1 cellular context compared by ENCODE assay signal in the genomic region with DNA sequence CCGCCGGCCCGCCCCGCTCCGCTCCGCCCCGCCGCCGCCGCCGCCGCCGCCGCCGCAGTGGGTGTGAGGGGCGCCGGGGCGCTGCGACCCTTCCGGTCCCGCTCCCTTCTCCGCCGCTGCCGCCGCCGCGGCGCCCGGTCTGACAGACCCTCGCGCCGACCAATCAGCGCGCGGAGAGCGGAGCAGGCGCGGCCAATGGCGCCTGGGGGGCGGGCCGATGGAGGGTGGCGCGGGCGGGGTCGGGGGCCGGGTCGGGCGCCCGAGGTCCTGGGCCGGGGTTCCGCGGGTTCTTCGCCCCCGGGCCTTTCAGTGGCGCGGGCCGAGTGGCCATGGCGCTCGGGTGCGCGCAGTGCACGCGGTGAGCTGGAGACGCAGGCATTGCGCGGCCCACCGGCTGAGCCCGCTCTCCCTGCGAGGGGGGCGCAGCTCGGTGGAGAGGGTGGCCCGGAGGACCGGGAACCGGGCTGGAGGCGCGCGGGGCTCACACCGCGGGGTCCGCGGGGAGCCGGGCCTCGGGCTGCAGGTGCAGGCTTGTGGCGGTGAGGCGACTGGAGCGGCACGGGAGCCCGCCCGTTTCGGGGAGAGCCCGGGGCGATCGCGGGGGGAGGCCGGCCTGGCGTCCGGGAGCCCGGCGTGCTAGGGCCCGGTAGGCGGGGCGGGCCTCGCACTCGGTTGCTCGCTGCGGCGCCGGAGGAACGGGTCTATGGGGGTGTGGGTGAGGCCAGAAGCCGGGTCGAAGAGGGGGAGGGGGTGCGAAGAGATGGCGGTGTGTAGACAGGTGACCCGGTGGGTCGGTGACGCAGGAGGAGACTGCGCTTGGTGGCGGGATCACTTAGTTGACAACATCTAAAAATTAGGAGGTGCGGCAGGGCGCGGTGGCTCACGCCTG.
TF ChIP-seq lines count a peak whose summit lies in the region.

A gene (minus strand): TSS at position 141 of the 889 bp plus-strand sequence. CDS start 11,522 bp downstream, outside the sequence.

TF ChIP-seq in HepG2, 621 proteins besides CTCF, POLR2A, EP300 and RAD21 (continued from another document and continues in another):
- TF ChIP-seq MAZ (IDR thresholded peaks at IDR 0.05; ENCODE audit: borderline replicate concordance, low read depth, low read length), result 0 out of 2 replicates have a peak, but pooled peaks have one; percentile 15
- peak; percentile 52; the same call in 1 of the 2 replicates for TF ChIP-seq MAZ (CRISPR knock-in tag; IDR thresholded peaks at IDR 0.05; ENCODE audit: low read depth)
- TF ChIP-seq, protein P1, sequence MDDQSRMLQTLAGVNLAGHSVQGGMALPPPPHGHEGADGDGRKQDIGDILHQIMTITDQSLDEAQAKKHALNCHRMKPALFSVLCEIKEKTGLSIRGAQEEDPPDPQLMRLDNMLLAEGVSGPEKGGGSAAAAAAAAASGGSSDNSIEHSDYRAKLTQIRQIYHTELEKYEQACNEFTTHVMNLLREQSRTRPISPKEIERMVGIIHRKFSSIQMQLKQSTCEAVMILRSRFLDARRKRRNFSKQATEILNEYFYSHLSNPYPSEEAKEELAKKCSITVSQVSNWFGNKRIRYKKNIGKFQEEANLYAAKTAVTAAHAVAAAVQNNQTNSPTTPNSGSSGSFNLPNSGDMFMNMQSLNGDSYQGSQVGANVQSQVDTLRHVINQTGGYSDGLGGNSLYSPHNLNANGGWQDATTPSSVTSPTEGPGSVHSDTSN (CRISPR knock-in tag; IDR thresholded peaks at IDR 0.05; ENCODE audit: borderline replicate concordance), result no peak
- TF ChIP-seq ATRX (CRISPR knock-in tag; IDR thresholded peaks at IDR 0.05; ENCODE audit: borderline replicate concordance), result no peak
- TF ChIP-seq NONO (IDR thresholded peaks at IDR 0.05), result no peak
- TF ChIP-seq NONO (CRISPR knock-in tag; conservative IDR thresholded peaks at IDR 0.05), result peak; percentile 74
- no peak for TF ChIP-seq ZNF431 (CRISPR knock-in tag; IDR thresholded peaks at IDR 0.05; ENCODE audit: borderline replicate concordance, low read depth)
- TF ChIP-seq TAF1 (CRISPR knock-in tag; IDR thresholded peaks at IDR 0.05), result peak; percentile 63; the same call in 1 of the 2 replicates
- 0 out of 2 replicates have a peak, but pooled peaks have one; percentile 42 for TF ChIP-seq ZNF567 (CRISPR knock-in tag; IDR thresholded peaks at IDR 0.05; ENCODE audit: borderline replicate concordance)
- TF ChIP-seq ZBTB8A (CRISPR knock-in tag; IDR thresholded peaks at IDR 0.05; ENCODE audit: borderline replicate concordance, low read depth), result no peak
- 0 out of 2 replicates have a peak, but pooled peaks have one; percentile 6 for TF ChIP-seq NCOR1 (IDR thresholded peaks at IDR 0.05; ENCODE audit: borderline replicate concordance, low read length)
- peak; percentile 10; the same call in 1 of the 2 replicates for TF ChIP-seq ZMYM3 (CRISPR knock-in tag; IDR thresholded peaks at IDR 0.05)
- TF ChIP-seq WIZ (CRISPR knock-in tag; IDR thresholded peaks at IDR 0.05), result no peak
- TF ChIP-seq ZNF44 (CRISPR knock-in tag; IDR thresholded peaks at IDR 0.05), result no peak
- TF ChIP-seq ZNF460 (CRISPR knock-in tag; IDR thresholded peaks at IDR 0.05; ENCODE audit: borderline replicate concordance), result no peak
- TF ChIP-seq SAP130 (CRISPR knock-in tag; IDR thresholded peaks at IDR 0.05; ENCODE audit: low read depth), result peak; percentile 78; the same call in 1 of the 2 replicates
- TF ChIP-seq, protein P2, sequence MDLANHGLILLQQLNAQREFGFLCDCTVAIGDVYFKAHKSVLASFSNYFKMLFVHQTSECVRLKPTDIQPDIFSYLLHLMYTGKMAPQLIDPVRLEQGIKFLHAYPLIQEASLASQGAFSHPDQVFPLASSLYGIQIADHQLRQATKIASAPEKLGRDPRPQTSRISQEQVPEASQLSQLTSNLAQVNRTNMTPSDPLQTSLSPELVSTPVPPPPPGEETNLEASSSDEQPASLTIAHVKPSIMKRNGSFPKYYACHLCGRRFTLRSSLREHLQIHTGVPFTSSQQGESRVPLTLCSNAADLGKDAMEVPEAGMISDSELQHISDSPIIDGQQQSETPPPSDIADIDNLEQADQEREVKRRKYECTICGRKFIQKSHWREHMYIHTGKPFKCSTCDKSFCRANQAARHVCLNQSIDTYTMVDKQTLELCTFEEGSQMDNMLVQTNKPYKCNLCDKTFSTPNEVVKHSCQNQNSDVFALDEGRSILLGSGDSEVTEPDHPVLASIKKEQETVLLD (CRISPR knock-in tag; IDR thresholded peaks at IDR 0.05; ENCODE audit: low read depth), result peak; percentile 15; the same call in 1 of the 2 replicates
- TF ChIP-seq RFXAP (CRISPR knock-in tag; IDR thresholded peaks at IDR 0.05; ENCODE audit: borderline replicate concordance), result no peak
- TF ChIP-seq, protein P3, sequence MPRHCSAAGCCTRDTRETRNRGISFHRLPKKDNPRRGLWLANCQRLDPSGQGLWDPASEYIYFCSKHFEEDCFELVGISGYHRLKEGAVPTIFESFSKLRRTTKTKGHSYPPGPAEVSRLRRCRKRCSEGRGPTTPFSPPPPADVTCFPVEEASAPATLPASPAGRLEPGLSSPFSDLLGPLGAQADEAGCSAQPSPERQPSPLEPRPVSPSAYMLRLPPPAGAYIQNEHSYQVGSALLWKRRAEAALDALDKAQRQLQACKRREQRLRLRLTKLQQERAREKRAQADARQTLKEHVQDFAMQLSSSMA (CRISPR knock-in tag; IDR thresholded peaks at IDR 0.05), result no peak
- TF ChIP-seq NFKBIZ (CRISPR knock-in tag; IDR thresholded peaks at IDR 0.05), result no peak
- peak; percentile 78 for TF ChIP-seq POLR2G (IDR thresholded peaks at IDR 0.05; ENCODE audit: low read depth, low read length)
- TF ChIP-seq ESRRA (CRISPR knock-in tag; IDR thresholded peaks at IDR 0.05; ENCODE audit: low read depth), result peak; percentile 56; the same call in 1 of the 2 replicates
- TF ChIP-seq ZNF317 (CRISPR knock-in tag; IDR thresholded peaks at IDR 0.05), result no peak
- TF ChIP-seq ZBTB7B (CRISPR knock-in tag; IDR thresholded peaks at IDR 0.05), result 0 out of 2 replicates have a peak, but pooled peaks have one; percentile 6
- TF ChIP-seq, protein P4, sequence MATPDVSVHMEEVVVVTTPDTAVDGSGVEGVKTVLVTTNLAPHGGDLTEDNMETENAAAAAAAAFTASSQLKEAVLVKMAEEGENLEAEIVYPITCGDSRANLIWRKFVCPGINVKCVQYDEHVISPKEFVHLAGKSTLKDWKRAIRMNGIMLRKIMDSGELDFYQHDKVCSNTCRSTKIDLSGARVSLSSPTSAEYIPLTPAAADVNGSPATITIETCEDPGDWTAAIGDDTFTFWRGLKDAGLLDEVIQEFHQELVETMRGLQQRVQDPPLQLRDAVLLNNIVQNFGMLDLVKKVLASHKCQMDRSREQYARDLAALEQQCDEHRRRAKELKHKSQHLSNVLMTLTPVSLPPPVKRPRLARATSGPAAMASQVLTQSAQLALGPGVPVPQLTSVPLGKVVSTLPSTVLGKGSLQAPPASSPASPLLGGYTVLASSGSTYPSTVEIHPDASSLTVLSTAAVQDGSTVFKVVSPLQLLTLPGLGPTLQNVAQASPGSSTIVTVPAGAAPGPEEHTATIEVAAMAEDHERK (CRISPR knock-in tag; IDR thresholded peaks at IDR 0.05; ENCODE audit: low read depth), result no peak
- TF ChIP-seq, protein P5, sequence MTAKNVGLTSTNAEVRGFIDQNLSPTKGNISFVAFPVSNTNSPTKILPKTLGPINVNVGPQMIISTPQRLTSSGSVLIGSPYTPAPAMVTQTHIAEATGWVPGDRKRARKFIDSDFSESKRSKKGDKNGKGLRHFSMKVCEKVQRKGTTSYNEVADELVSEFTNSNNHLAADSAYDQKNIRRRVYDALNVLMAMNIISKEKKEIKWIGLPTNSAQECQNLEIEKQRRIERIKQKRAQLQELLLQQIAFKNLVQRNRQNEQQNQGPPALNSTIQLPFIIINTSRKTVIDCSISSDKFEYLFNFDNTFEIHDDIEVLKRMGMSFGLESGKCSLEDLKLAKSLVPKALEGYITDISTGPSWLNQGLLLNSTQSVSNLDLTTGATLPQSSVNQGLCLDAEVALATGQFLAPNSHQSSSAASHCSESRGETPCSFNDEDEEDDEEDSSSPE (CRISPR knock-in tag; IDR thresholded peaks at IDR 0.05), result 0 out of 2 replicates have a peak, but pooled peaks have one; percentile 22
- TF ChIP-seq, protein P6, sequence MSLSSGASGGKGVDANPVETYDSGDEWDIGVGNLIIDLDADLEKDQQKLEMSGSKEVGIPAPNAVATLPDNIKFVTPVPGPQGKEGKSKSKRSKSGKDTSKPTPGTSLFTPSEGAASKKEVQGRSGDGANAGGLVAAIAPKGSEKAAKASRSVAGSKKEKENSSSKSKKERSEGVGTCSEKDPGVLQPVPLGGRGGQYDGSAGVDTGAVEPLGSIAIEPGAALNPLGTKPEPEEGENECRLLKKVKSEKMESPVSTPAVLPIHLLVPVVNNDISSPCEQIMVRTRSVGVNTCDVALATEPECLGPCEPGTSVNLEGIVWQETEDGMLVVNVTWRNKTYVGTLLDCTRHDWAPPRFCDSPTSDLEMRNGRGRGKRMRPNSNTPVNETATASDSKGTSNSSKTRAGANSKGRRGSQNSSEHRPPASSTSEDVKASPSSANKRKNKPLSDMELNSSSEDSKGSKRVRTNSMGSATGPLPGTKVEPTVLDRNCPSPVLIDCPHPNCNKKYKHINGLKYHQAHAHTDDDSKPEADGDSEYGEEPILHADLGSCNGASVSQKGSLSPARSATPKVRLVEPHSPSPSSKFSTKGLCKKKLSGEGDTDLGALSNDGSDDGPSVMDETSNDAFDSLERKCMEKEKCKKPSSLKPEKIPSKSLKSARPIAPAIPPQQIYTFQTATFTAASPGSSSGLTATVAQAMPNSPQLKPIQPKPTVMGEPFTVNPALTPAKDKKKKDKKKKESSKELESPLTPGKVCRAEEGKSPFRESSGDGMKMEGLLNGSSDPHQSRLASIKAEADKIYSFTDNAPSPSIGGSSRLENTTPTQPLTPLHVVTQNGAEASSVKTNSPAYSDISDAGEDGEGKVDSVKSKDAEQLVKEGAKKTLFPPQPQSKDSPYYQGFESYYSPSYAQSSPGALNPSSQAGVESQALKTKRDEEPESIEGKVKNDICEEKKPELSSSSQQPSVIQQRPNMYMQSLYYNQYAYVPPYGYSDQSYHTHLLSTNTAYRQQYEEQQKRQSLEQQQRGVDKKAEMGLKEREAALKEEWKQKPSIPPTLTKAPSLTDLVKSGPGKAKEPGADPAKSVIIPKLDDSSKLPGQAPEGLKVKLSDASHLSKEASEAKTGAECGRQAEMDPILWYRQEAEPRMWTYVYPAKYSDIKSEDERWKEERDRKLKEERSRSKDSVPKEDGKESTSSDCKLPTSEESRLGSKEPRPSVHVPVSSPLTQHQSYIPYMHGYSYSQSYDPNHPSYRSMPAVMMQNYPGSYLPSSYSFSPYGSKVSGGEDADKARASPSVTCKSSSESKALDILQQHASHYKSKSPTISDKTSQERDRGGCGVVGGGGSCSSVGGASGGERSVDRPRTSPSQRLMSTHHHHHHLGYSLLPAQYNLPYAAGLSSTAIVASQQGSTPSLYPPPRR (CRISPR knock-in tag; IDR thresholded peaks at IDR 0.05; ENCODE audit: borderline replicate concordance), result no peak
- peak; percentile 44; the same call in 1 of the 2 replicates for TF ChIP-seq ZNF788 (CRISPR knock-in tag; IDR thresholded peaks at IDR 0.05; ENCODE audit: borderline replicate concordance)
- TF ChIP-seq, protein P7, sequence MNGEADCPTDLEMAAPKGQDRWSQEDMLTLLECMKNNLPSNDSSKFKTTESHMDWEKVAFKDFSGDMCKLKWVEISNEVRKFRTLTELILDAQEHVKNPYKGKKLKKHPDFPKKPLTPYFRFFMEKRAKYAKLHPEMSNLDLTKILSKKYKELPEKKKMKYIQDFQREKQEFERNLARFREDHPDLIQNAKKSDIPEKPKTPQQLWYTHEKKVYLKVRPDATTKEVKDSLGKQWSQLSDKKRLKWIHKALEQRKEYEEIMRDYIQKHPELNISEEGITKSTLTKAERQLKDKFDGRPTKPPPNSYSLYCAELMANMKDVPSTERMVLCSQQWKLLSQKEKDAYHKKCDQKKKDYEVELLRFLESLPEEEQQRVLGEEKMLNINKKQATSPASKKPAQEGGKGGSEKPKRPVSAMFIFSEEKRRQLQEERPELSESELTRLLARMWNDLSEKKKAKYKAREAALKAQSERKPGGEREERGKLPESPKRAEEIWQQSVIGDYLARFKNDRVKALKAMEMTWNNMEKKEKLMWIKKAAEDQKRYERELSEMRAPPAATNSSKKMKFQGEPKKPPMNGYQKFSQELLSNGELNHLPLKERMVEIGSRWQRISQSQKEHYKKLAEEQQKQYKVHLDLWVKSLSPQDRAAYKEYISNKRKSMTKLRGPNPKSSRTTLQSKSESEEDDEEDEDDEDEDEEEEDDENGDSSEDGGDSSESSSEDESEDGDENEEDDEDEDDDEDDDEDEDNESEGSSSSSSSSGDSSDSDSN (CRISPR knock-in tag; IDR thresholded peaks at IDR 0.05), result peak; percentile 90; the same call in 1 of the 2 replicates
- no peak for TF ChIP-seq ZFP36 (IDR thresholded peaks at IDR 0.05; ENCODE audit: borderline replicate concordance, low read depth, low read length, partially characterized antibody)
- TF ChIP-seq ZNF546 (CRISPR knock-in tag; conservative IDR thresholded peaks at IDR 0.05), result peak; percentile 91
- TF ChIP-seq REL (CRISPR knock-in tag; conservative IDR thresholded peaks at IDR 0.05), result no peak
- TF ChIP-seq, protein P8, sequence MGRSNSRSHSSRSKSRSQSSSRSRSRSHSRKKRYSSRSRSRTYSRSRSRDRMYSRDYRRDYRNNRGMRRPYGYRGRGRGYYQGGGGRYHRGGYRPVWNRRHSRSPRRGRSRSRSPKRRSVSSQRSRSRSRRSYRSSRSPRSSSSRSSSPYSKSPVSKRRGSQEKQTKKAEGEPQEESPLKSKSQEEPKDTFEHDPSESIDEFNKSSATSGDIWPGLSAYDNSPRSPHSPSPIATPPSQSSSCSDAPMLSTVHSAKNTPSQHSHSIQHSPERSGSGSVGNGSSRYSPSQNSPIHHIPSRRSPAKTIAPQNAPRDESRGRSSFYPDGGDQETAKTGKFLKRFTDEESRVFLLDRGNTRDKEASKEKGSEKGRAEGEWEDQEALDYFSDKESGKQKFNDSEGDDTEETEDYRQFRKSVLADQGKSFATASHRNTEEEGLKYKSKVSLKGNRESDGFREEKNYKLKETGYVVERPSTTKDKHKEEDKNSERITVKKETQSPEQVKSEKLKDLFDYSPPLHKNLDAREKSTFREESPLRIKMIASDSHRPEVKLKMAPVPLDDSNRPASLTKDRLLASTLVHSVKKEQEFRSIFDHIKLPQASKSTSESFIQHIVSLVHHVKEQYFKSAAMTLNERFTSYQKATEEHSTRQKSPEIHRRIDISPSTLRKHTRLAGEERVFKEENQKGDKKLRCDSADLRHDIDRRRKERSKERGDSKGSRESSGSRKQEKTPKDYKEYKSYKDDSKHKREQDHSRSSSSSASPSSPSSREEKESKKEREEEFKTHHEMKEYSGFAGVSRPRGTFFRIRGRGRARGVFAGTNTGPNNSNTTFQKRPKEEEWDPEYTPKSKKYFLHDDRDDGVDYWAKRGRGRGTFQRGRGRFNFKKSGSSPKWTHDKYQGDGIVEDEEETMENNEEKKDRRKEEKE (IDR thresholded peaks at IDR 0.05), result no peak
- TF ChIP-seq TP53 (CRISPR knock-in tag; conservative IDR thresholded peaks at IDR 0.05), result no peak
- TF ChIP-seq TARDBP (CRISPR knock-in tag; IDR thresholded peaks at IDR 0.05), result peak; percentile 39; the same call in 1 of the 2 replicates
- TF ChIP-seq SNRNP70 (IDR thresholded peaks at IDR 0.05; ENCODE audit: low read depth, low read length), result no peak
- no peak for TF ChIP-seq CENPT (CRISPR knock-in tag; IDR thresholded peaks at IDR 0.05; ENCODE audit: low read depth)
- TF ChIP-seq SP1 (IDR thresholded peaks at IDR 0.05), result no peak
- TF ChIP-seq SP1 (CRISPR knock-in tag; IDR thresholded peaks at IDR 0.05), result 0 out of 2 replicates have a peak, but pooled peaks have one; percentile 7
- peak; percentile 63; the same call in 1 of the 2 replicates for TF ChIP-seq SAFB2 (CRISPR knock-in tag; IDR thresholded peaks at IDR 0.05; ENCODE audit: borderline replicate concordance, low read depth)
- TF ChIP-seq KAT2B (IDR thresholded peaks at IDR 0.05; ENCODE audit: borderline replicate concordance, low read depth, low read length), result no peak
- peak; percentile 79 for TF ChIP-seq ZNF451 (CRISPR knock-in tag; IDR thresholded peaks at IDR 0.05)
- peak; percentile 89 for TF ChIP-seq ZFX (CRISPR knock-in tag; IDR thresholded peaks at IDR 0.05; ENCODE audit: low read depth)
- no peak for TF ChIP-seq ZNF383 (CRISPR knock-in tag; IDR thresholded peaks at IDR 0.05; ENCODE audit: borderline replicate concordance)
